11 cellular contexts compared by ENCODE assay signal in the genomic region with DNA sequence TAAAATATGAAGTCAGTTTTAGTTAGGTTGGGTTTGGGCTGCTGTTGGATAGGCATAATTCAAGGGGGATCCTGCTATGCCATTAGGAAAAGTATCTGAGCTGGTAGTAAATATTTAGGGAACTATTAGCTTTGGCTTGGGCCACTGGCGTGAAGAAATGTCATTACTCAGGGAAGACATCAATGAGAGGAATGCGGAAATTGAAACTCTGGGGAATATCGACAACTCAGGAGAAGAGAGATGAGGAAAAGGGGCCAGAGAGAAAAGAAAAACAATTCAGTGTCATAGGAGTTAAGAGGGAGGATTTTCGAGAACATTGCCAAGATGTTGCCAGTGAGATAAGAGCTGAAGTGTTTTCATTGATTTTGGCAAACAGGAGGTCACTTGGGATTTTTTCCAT.
"Had no signal": no experiment of that assay in that cellular context is flagged by ENCODE, and none has a peak within 500 bp of the region (broad histone marks: within the 10 kb centered on the region; RNA-seq: fewer than 3 reads in every experiment).

No MANE protein-coding gene starts in this region.

- H3K4me1 ChIP-seq: HAP-1 had no signal

- ATAC-seq: GM23338, HCT116 had no signal

- H3K4me1 Mint-ChIP-seq: GM23338, H9 had no signal

- FAIRE-seq: H1, H54 had no signal

- H3K4me3 Mint-ChIP-seq: GM23338, H9, HFFc6 had no signal

- H3K36me3 ChIP-seq: HAP-1 had no signal

- H3K27ac ChIP-seq: GM23248 had no signal

- H3K9me3 ChIP-seq: HAP-1 had no signal

- DNase-seq: GM23248, GOT3, H7, H9, HCEC 1CT, HFFc6 had no signal

- H3K9me3 Mint-ChIP-seq: GM23338, H9, HFFc6 had no signal

- H3K27ac Mint-ChIP-seq: GM23338, H9, HFFc6 had no signal

- H3K4me3 ChIP-seq: GM23248, GM23338, HAP-1 had no signal
